In genomic region chr16:30086291-30087140, GRCh38 we compare ENCODE assay signal across 3 cellular contexts.
TF ChIP-seq lines count a peak whose summit lies in the region.

No MANE protein-coding gene starts in this region.

TF ChIP-seq in HEK293, 187 proteins besides CTCF, POLR2A, EP300 and RAD21 (continues in another document):
- no peak for TF ChIP-seq ZNF112 (tag by site-specific recombination; IDR thresholded peaks at IDR 0.05)
- no peak for TF ChIP-seq ZNF26 (tag by site-specific recombination; IDR thresholded peaks at IDR 0.05)
- TF ChIP-seq, protein P1, sequence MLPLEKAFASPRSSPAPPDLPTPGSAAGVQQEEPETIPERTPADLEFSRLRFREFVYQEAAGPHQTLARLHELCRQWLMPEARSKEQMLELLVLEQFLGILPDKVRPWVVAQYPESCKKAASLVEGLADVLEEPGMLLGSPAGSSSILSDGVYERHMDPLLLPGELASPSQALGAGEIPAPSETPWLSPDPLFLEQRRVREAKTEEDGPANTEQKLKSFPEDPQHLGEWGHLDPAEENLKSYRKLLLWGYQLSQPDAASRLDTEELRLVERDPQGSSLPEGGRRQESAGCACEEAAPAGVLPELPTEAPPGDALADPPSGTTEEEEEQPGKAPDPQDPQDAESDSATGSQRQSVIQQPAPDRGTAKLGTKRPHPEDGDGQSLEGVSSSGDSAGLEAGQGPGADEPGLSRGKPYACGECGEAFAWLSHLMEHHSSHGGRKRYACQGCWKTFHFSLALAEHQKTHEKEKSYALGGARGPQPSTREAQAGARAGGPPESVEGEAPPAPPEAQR (tag by site-specific recombination; IDR thresholded peaks at IDR 0.05) = no peak
- no peak for TF ChIP-seq ZNF692 (tag by site-specific recombination; IDR thresholded peaks at IDR 0.05)
- TF ChIP-seq BCL6B (tag by site-specific recombination; IDR thresholded peaks at IDR 0.05) = no peak
- peak; percentile 33; the same call in 1 of the 2 replicates for TF ChIP-seq ZIC2 (tag by site-specific recombination; IDR thresholded peaks at IDR 0.05)
- TF ChIP-seq, protein P2, sequence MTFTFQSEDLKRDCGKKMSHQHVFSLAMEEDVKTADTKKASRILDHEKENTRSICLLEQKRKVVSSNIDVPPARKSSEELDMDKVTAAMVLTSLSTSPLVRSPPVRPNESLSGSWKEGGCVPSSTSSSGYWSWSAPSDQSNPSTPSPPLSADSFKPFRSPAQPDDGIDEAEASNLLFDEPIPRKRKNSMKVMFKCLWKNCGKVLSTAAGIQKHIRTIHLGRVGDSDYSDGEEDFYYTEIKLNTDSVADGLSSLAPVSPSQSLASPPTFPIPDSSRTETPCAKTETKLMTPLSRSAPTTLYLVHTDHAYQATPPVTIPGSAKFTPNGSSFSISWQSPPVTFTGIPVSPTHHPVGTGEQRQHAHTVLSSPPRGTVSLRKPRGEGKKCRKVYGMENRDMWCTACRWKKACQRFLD (tag by site-specific recombination; IDR thresholded peaks at IDR 0.05) = no peak
- peak; percentile 42; the same call in 1 of the 2 replicates for TF ChIP-seq ZNF600 (tag by site-specific recombination; IDR thresholded peaks at IDR 0.05)

TF ChIP-seq in K562, 482 proteins besides CTCF, POLR2A, EP300 and RAD21:
- TF ChIP-seq RBFOX2 (IDR thresholded peaks at IDR 0.05; ENCODE audit: low read depth, low read length) (peak; percentile 67), PRPF4 (IDR thresholded peaks at IDR 0.05; ENCODE audit: insufficient read depth, low read depth, low read length, poor library complexity, severe bottlenecking) (no peak), RBM22 (IDR thresholded peaks at IDR 0.05; ENCODE audit: low read depth, low read length, poor library complexity, severe bottlenecking) (peak; percentile 76), BCOR (IDR thresholded peaks at IDR 0.05) (peak; percentile 62), POLR2G (IDR thresholded peaks at IDR 0.05; ENCODE audit: low read depth, low read length) (peak; percentile 82), RBM25 (IDR thresholded peaks at IDR 0.05; ENCODE audit: low read depth, low read length, severe bottlenecking) (peak; percentile 55), DLX4 (CRISPR knock-in tag; IDR thresholded peaks at IDR 0.05) (no peak), SUPT5H (IDR thresholded peaks at IDR 0.05) (0 out of 2 replicates have a peak, but pooled peaks have one; percentile 12), PCBP1 (IDR thresholded peaks at IDR 0.05; ENCODE audit: low read depth, low read length, poor library complexity, severe bottlenecking) (no peak), FOXA1 (IDR thresholded peaks at IDR 0.05; ENCODE audit: borderline replicate concordance) (no peak), PYGO2 (tag; IDR thresholded peaks at IDR 0.05) (no peak), RBBP5 (IDR thresholded peaks at IDR 0.05; ENCODE audit: borderline replicate concordance, insufficient read depth, low read length, poor library complexity, severe bottlenecking) (no peak), KDM2B (CRISPR knock-in tag; IDR thresholded peaks at IDR 0.05) (no peak)

TF ChIP-seq in GM12891, 5 proteins besides CTCF, POLR2A, EP300 and RAD21:
- TF ChIP-seq TAF1 (IDR thresholded peaks at IDR 0.05; ENCODE audit: low read depth, low read length) (no peak), POU2F2 (IDR thresholded peaks at IDR 0.05; ENCODE audit: low read depth, low read length) (no peak), PAX5 (IDR thresholded peaks at IDR 0.05; ENCODE audit: insufficient read depth, low read length, severe bottlenecking) (no peak), POLR2AphosphoS5 (IDR thresholded peaks at IDR 0.05; ENCODE audit: low read depth, low read length) (no peak), SPI1 (IDR thresholded peaks at IDR 0.05; ENCODE audit: low read depth, low read length) (no peak)
